Comparison of ENCODE assay signal across 8 cellular contexts in genomic region chr5:88140396-88140862, GRCh38.
DNase-seq lines count a peak whose midpoint lies in the region; ATAC-seq and TF ChIP-seq lines count a peak whose summit lies in the region.

No MANE protein-coding gene starts in this region.

- TF ChIP-seq POLR2A in gastrocnemius medialis (IDR thresholded peaks at IDR 0.05): no peak

- peak overlapping the region; percentile 74 for H3K4me3 ChIP-seq in GM23248
- H3K4me3 ChIP-seq in iPS DF 6.9 (ENCODE audit: low read length): peak overlapping the region; percentile 34; the same call in 1 of the 2 replicates
- peak overlapping the region; percentile 57 to 70 (median 63) for H3K4me3 ChIP-seq in gastrocnemius medialis

- H4K20me1 ChIP-seq in GM23248 (ENCODE audit: insufficient read depth): no peaks in the 10 kb centered on the region

- H3K9ac ChIP-seq in GM23248: peak overlapping the region; percentile 42; the same call in 1 of the 2 replicates

- DNase-seq in GM23248 (no peak), iPS DF 6.9 (ENCODE audit: low read depth, low spot score) (no peak), gastrocnemius medialis (no peak), NCI-H2196 treated with DMSO at 0.1 percent for 48 hours (lab: John Stamatoyannopoulos, UW; ENCODE audit: unreplicated experiment) (no peak), HuH-7.5 (ENCODE audit: low spot score) (no peak)
- peak; percentile 16 for DNase-seq in activated CD4-positive, alpha-beta memory T cell treated with anti-CD3 and anti-CD28 coated beads for 36 hours

- WGBS in GM23248 (ENCODE audit: low coverage in 1 of 2, low lambda C conversion rate in 2 of 2, missing lambda C conversion rate in 2 of 2), 2 experiments: 1 to 2% methylated on average over 16 of the region's 16 CpGs
- no CpG with 5 or more reads among the region's 16 CpGs for WGBS in iPS DF 6.9 (ENCODE audit: insufficient coverage, insufficient read length)

- CTCF ChIA-PET in activated CD4-positive, alpha-beta memory T cell treated with anti-CD3 and anti-CD28 coated beads for 36 hours (lab: Charles Lee): interaction anchor here (0.8 to 1.5 kb wide), 3 partner anchors 64 to 551 kb away, joined by 3 to 5 read pairs (median 5); no protein-coding TSS in a partner anchor

- H3K27ac ChIP-seq in GM23248: no peak overlapping the region
- H3K27ac ChIP-seq in iPS DF 6.9 (ENCODE audit: low read length): no peak overlapping the region
- peak overlapping the region in 1 of 4 donors; percentile 56 for H3K27ac ChIP-seq in gastrocnemius medialis

- H3K9me3 Mint-ChIP-seq in activated CD4-positive, alpha-beta memory T cell treated with anti-CD3 and anti-CD28 coated beads for 36 hours: no peaks in the 10 kb centered on the region

- POLR2A ChIA-PET in activated CD4-positive, alpha-beta memory T cell treated with anti-CD3 and anti-CD28 coated beads for 36 hours (lab: Charles Lee): no interaction called here

- H2AFZ ChIP-seq in GM23248: peak overlapping the region; percentile 94

- intact Hi-C loops in activated CD4-positive, alpha-beta memory T cell treated with anti-CD3 and anti-CD28 coated beads for 36 hours (cut with micrococcal nuclease): loop anchor here (2.0 to 5.0 kb wide), 6 partner anchors 62 to 728 kb away; partner anchors contain the start of gene CCNH
- intact Hi-C loops in gastrocnemius medialis (cut with DNase I; ENCODE audit: low total_unique reads): loop anchor here (5.0 to 10.0 kb wide), 4 partner anchors 238 to 542 kb away; no protein-coding TSS in a partner anchor

- peaks cover 12% of the 10 kb centered on the region for H3K4me1 Mint-ChIP-seq in activated CD4-positive, alpha-beta memory T cell treated with anti-CD3 and anti-CD28 coated beads for 36 hours (ENCODE audit: low read depth)

- ATAC-seq in gastrocnemius medialis (no peak), HG02970 (IDR thresholded peaks at IDR 0.05; ENCODE audit: low FRiP score, unreplicated experiment) (no peak), GM18861 (IDR thresholded peaks at IDR 0.05; ENCODE audit: unreplicated experiment) (no peak)

- H3K4me1 ChIP-seq in GM23248 (ENCODE audit: insufficient read depth): peaks cover 8% of the 10 kb centered on the region; the same call in 1 of the 2 replicates
- 0 out of 2 replicates have a peak, but pooled peaks cover 4% of the 10 kb centered on the region for H3K4me1 ChIP-seq in iPS DF 6.9 (ENCODE audit: control insufficient read depth, insufficient read depth, low read length)
- H3K4me1 ChIP-seq in gastrocnemius medialis: peaks cover 35 to 37% of the 10 kb centered on the region in 2 donors

- no peaks in the 10 kb centered on the region for H3K36me3 ChIP-seq in GM23248 (ENCODE audit: low read depth)
- H3K36me3 ChIP-seq in iPS DF 6.9 (ENCODE audit: control insufficient read depth, insufficient read depth, low read length): no peaks in the 10 kb centered on the region
- H3K36me3 ChIP-seq in gastrocnemius medialis: no peaks in the 10 kb centered on the region

- H3K27me3 Mint-ChIP-seq in activated CD4-positive, alpha-beta memory T cell treated with anti-CD3 and anti-CD28 coated beads for 36 hours: peaks cover 27% of the 10 kb centered on the region

- no peak for TF ChIP-seq CTCF in gastrocnemius medialis (IDR thresholded peaks at IDR 0.05 in 4 of 5, conservative IDR thresholded peaks at IDR 0.05 in 1 of 5)

- H3K9me3 ChIP-seq in GM23248 (ENCODE audit: low read depth) (no peaks in the 10 kb centered on the region), iPS DF 6.9 (ENCODE audit: control insufficient read depth, insufficient read depth, low read length) (no peaks in the 10 kb centered on the region), gastrocnemius medialis (no peaks in the 10 kb centered on the region)

- in situ Hi-C loops in GM23248 (cut with MboI) (loop anchor here (25.0 kb wide), 1 partner anchor 547 kb away; no protein-coding TSS in a partner anchor), gastrocnemius medialis (cut with MboI; ENCODE audit: low sequenced_read_pairs in 4 of 4) (loop anchor here in 3 of 4 donors (10.0 to 25.0 kb wide), 3 partner anchors 353 to 544 kb away; no protein-coding TSS in a partner anchor)

- H3K9me2 ChIP-seq in GM23248 (ENCODE audit: insufficient read depth): no peaks in the 10 kb centered on the region

- peaks cover 2% of the 10 kb centered on the region for H3K36me3 Mint-ChIP-seq in activated CD4-positive, alpha-beta memory T cell treated with anti-CD3 and anti-CD28 coated beads for 36 hours

- H3K27ac Mint-ChIP-seq in activated CD4-positive, alpha-beta memory T cell treated with anti-CD3 and anti-CD28 coated beads for 36 hours: no peak overlapping the region

- H3K27me3 ChIP-seq in GM23248 (replicated peaks; ENCODE audit: insufficient read depth) (peaks cover 54% of the 10 kb centered on the region), iPS DF 6.9 (ENCODE audit: control insufficient read depth, insufficient read depth, low read length) (peaks cover 33% of the 10 kb centered on the region), gastrocnemius medialis (peaks cover 70 to 85% (median 77%) of the 10 kb centered on the region in 3 donors)

- H3F3A ChIP-seq in GM23248 (ENCODE audit: insufficient read depth): no peaks in the 10 kb centered on the region; the same call in 1 of the 2 replicates

- no peaks in the 10 kb centered on the region for H3K79me2 ChIP-seq in GM23248 (ENCODE audit: insufficient read depth)

- H3K4me3 Mint-ChIP-seq in activated CD4-positive, alpha-beta memory T cell treated with anti-CD3 and anti-CD28 coated beads for 36 hours: no peak overlapping the region

- peak overlapping the region; percentile 87 for H3K4me2 ChIP-seq in GM23248 (ENCODE audit: unreplicated experiment)
